ENCODE assay signal across 23 cellular contexts in the genomic region with DNA sequence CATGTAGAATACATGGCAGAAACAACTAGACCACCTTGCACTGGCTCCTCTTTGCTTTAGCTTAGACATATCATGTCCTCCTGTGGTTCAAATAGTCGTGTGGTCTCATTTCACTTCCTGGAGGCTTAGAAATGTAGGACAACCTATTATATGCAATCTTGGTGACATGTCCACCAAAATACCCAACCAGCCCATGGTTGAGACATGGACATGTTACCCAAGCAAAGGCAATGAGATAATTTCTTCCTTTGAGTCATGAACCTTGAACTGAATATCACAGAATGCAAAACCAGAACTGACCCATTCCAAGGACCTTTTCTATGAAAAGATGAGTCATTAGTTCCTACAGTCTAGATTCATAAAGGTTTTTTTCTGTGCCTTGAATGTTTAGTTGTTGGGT.
"Had no signal": no experiment of that assay in that cellular context is flagged by ENCODE, and none has a peak within 500 bp of the region (broad histone marks: within the 10 kb centered on the region; RNA-seq: fewer than 3 reads in every experiment).

No MANE protein-coding gene starts in this region.

- H3K4me3 ChIP-seq: adrenal gland, breast epithelium, Peyer's patch, SJCRH30 had no signal

- H3K27ac ChIP-seq: adrenal gland, breast epithelium, Peyer's patch, RWPE1, SJCRH30 had no signal

- H3K4me3 Mint-ChIP-seq: activated CD4-positive, alpha-beta T cell treated with anti-CD3 and anti-CD28 coated beads, Interleukin-2, amount 10 ng/mL, durations not matched to agents 24 days and 14 days; activated naive CD8-positive, alpha-beta T cell had no signal

- H3K4me1 ChIP-seq: adrenal gland, breast epithelium, Peyer's patch, SJCRH30 had no signal

- H3K36me3 Mint-ChIP-seq: activated naive CD8-positive, alpha-beta T cell had no signal

- DNase-seq: activated CD4-positive, alpha-beta T cell treated with anti-CD3 and anti-CD28 coated beads, Interleukin-2, amount 10 ng/mL, durations not matched to agents 24 days and 14 days; activated CD4-positive, alpha-beta T cell treated with anti-CD3 and anti-CD28 coated beads, Interleukin-2, amount 50 U/mL, for 48 hours; activated effector memory CD4-positive, alpha-beta T cell treated with Interleukin-2 at 50 U/mL for 16 hours; activated naive CD4-positive, alpha-beta T cell; adrenal gland; aorta; caudate nucleus; MM.1S; NCI-H1105; NCI-H1436; NCI-H1694 treated with DMSO at 0.1 percent for 48 hours; NCI-H2029 treated with DMSO at 0.1 percent for 48 hours; NCI-H345; NCI-H510A; NCI-H526 treated with DMSO at 0.1 percent for 48 hours; Peyer's patch; Right ventricle myocardium superior; SJCRH30; SK-N-SH; T-helper 1 cell had no signal

- H3K4me1 Mint-ChIP-seq: activated CD4-positive, alpha-beta T cell treated with anti-CD3 and anti-CD28 coated beads, Interleukin-2, amount 10 ng/mL, durations not matched to agents 24 days and 14 days had no signal

- H3K27ac Mint-ChIP-seq: activated CD4-positive, alpha-beta T cell treated with anti-CD3 and anti-CD28 coated beads, Interleukin-2, amount 10 ng/mL, durations not matched to agents 24 days and 14 days; activated naive CD8-positive, alpha-beta T cell had no signal

- H3K9ac ChIP-seq: SK-N-SH had no signal

- H3K4me2 ChIP-seq: SK-N-SH had no signal

- H3K27me3 ChIP-seq: adrenal gland, breast epithelium, Peyer's patch, SJCRH30 had no signal

- H3K36me3 ChIP-seq: adrenal gland, breast epithelium, Peyer's patch, SJCRH30 had no signal
